12 cellular contexts compared by ENCODE assay signal in the genomic region with DNA sequence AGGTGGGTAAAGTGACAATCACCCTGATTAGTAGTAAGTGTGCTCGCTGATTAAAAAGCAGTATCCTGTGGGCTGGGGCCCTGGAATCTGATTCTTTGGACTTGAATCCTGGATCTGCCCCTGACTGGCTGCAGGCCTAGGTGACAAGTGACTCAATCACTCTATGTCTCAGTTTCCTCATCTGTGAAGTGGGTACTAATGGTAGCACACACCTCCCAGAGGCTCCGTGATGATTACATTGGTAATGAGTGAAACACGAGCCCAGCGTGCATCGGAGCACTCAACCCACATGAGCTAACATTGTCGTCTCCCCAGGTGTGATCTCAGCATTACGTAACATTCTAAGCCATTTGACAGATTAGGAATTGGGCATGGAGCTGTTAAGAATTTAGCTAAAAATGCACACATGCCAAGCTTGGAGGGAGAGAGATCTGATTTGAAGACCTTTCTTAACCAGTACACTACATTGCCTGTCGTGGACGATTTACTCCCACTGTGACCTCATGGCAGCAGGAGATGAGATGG. TPM values are rescaled to one million over a fixed set of nuclear protein-coding genes. Genes with fewer than 3 reads are reported as not detected.
DNase-seq lines count a peak whose midpoint lies in the region; ATAC-seq and TF ChIP-seq lines count a peak whose summit lies in the region.
"Had no signal": no experiment of that assay in that cellular context is flagged by ENCODE, and none has a peak within 500 bp of the region (broad histone marks: within the 10 kb centered on the region; RNA-seq: fewer than 3 reads in every experiment).

No MANE protein-coding gene starts in this region.

- no peak overlapping the region for H3K4me3 ChIP-seq in GM23338
- no peak overlapping the region for H3K4me3 ChIP-seq in fibroblast of lung (replicated peaks in 1 of 4; ENCODE audit: control extremely low read depth in 1 of 4, insufficient read depth in 1 of 4, low read depth in 3 of 4, low read length in 4 of 4)
- no peak overlapping the region for H3K4me3 ChIP-seq in gastrocnemius medialis

- no peaks in the 10 kb centered on the region for H3K36me3 Mint-ChIP-seq in GM23338 (ENCODE audit: low read depth)

- no peak for TF ChIP-seq POLR2A in gastrocnemius medialis (IDR thresholded peaks at IDR 0.05)

- H3K27ac Mint-ChIP-seq in GM23338: no peak overlapping the region
- H3K27ac Mint-ChIP-seq: activated T-helper 17 cell treated with anti-CD3 and anti-CD28 coated beads, Interleukin-2, amount 50 U/mL, for 72 hours had no signal

- H3K9me2 ChIP-seq in GM23338 (ENCODE audit: insufficient read depth): no peaks in the 10 kb centered on the region

- peaks cover 13% of the 10 kb centered on the region for H3K4me1 Mint-ChIP-seq in GM23338
- H3K4me1 Mint-ChIP-seq: activated T-helper 17 cell treated with anti-CD3 and anti-CD28 coated beads, Interleukin-2, amount 50 U/mL, for 72 hours had no signal

- DNase-seq in GM23338 (ENCODE audit: low spot score) (no peak), NCI-H2107 (lab: John Stamatoyannopoulos, UW) (peak; percentile 51), fibroblast of lung (ENCODE audit: low read depth in 2 of 2) (no peak), gastrocnemius medialis (peak in 1 of 2 donors; percentile 5), NCI-H748 (lab: John Stamatoyannopoulos, UW; ENCODE audit: unreplicated experiment) (no peak), LoVo (ENCODE audit: low spot score) (no peak)
- DNase-seq: activated CD4-positive, alpha-beta T cell treated with anti-CD3 and anti-CD28 coated beads, Interleukin-2, amount 50 U/mL, for 4 hours; NCI-H1694 treated with DMSO at 0.1 percent for 48 hours; SHP77 treated with DMSO at 0.1 percent for 48 hours; stimulated activated naive CD8-positive, alpha-beta T cell treated with anti-CD3 and anti-CD28 coated beads, Interleukin-15, amount 100 ng/mL, for 72 hours had no signal

- no peak overlapping the region for H3K4me3 Mint-ChIP-seq in GM23338
- H3K4me3 Mint-ChIP-seq: activated T-helper 17 cell treated with anti-CD3 and anti-CD28 coated beads, Interleukin-2, amount 50 U/mL, for 72 hours; stimulated activated naive CD8-positive, alpha-beta T cell treated with anti-CD3 and anti-CD28 coated beads, Interleukin-15, amount 100 ng/mL, for 72 hours had no signal

- peak overlapping the region; percentile 85; the same call in 1 of the 2 replicates for H2AFZ ChIP-seq in GM23338
- no peak overlapping the region for H2AFZ ChIP-seq in fibroblast of lung (ENCODE audit: low read length)

- H3K9ac ChIP-seq in fibroblast of lung (ENCODE audit: insufficient read depth, low read length): no peak overlapping the region

- intact Hi-C loops in gastrocnemius medialis (cut with DNase I; ENCODE audit: low total_unique reads): no loop called here

- H3K79me2 ChIP-seq in GM23338 (replicated peaks; ENCODE audit: insufficient read depth): no peaks in the 10 kb centered on the region
- H3K79me2 ChIP-seq in fibroblast of lung (ENCODE audit: control insufficient read depth, insufficient read depth, low read length): peaks cover 24% of the 10 kb centered on the region

- no peaks in the 10 kb centered on the region for H3F3A ChIP-seq in GM23338 (replicated peaks; ENCODE audit: low read depth)

- no peaks in the 10 kb centered on the region for H3K9me3 ChIP-seq in fibroblast of lung (ENCODE audit: control insufficient read depth, insufficient read depth, low read depth, low read length)
- no peaks in the 10 kb centered on the region for H3K9me3 ChIP-seq in gastrocnemius medialis

- H3K27ac ChIP-seq in GM23338 (ENCODE audit: low read depth): no peak overlapping the region
- H3K27ac ChIP-seq in fibroblast of lung (ENCODE audit: insufficient read depth, low read length): peak overlapping the region; percentile 73
- H3K27ac ChIP-seq in gastrocnemius medialis: peak overlapping the region in 3 of 4 donors; percentile 50 to 92 (median 90)

- no peak for ATAC-seq in GM23338
- no peak for ATAC-seq in gastrocnemius medialis
- no peak for ATAC-seq in GM18907 (IDR thresholded peaks at IDR 0.05; ENCODE audit: unreplicated experiment)
- ATAC-seq: activated T-helper 17 cell treated with anti-CD3 and anti-CD28 coated beads, Interleukin-2, amount 50 U/mL, for 72 hours had no signal

- H3K36me3 ChIP-seq in GM23338 (ENCODE audit: insufficient read depth) (no peaks in the 10 kb centered on the region), fibroblast of lung (ENCODE audit: control insufficient read depth, insufficient read depth, low read length) (no peaks in the 10 kb centered on the region), gastrocnemius medialis (no peaks in the 10 kb centered on the region)

- no peaks in the 10 kb centered on the region for H3K9me3 Mint-ChIP-seq in GM23338

- H3K4me1 ChIP-seq in GM23338 (ENCODE audit: insufficient read depth) (no peaks in the 10 kb centered on the region), fibroblast of lung (ENCODE audit: control insufficient read depth, extremely low read depth, insufficient read depth, low read length) (peaks cover 51% of the 10 kb centered on the region), gastrocnemius medialis (peaks cover 77 to 92% of the 10 kb centered on the region in 2 donors)

- H4K20me1 ChIP-seq in GM23338 (replicated peaks; ENCODE audit: insufficient read depth) (no peaks in the 10 kb centered on the region), fibroblast of lung (ENCODE audit: control insufficient read depth, extremely low read depth, insufficient read depth, low read length) (no peaks in the 10 kb centered on the region)

- TF ChIP-seq CTCF in GM23338 (conservative IDR thresholded peaks at IDR 0.05; ENCODE audit: low read depth in 2 of 2) (no peak), fibroblast of lung (conservative IDR thresholded peaks at IDR 0.05 in 1 of 2, IDR thresholded peaks at IDR 0.05 in 1 of 2; ENCODE audit: low read depth in 1 of 2, low read length in 2 of 2) (no peak), gastrocnemius medialis (IDR thresholded peaks at IDR 0.05 in 4 of 5, conservative IDR thresholded peaks at IDR 0.05 in 1 of 5) (no peak)

- in situ Hi-C loops in gastrocnemius medialis (cut with MboI; ENCODE audit: low sequenced_read_pairs in 4 of 4): no loop called here

- H3K27me3 ChIP-seq in GM23338 (ENCODE audit: insufficient read depth): no peaks in the 10 kb centered on the region
- no peaks in the 10 kb centered on the region for H3K27me3 ChIP-seq in fibroblast of lung (ENCODE audit: control insufficient read depth, insufficient read depth, low read length)
- H3K27me3 ChIP-seq in gastrocnemius medialis: no peaks in the 10 kb centered on the region

- peaks cover 16% of the 10 kb centered on the region for H3K27me3 Mint-ChIP-seq in GM23338 (ENCODE audit: insufficient read depth, low read depth, poor library complexity)

- H3K4me2 ChIP-seq in GM23338 (no peak overlapping the region), fibroblast of lung (ENCODE audit: extremely low read depth, insufficient read depth, low read length) (no peak overlapping the region)

TF ChIP-seq in GM23338, 12 proteins besides CTCF, POLR2A, EP300 and RAD21 (continues in another document):
- TF ChIP-seq POLR2AphosphoS5 (IDR thresholded peaks at IDR 0.05; ENCODE audit: low read depth): no peak
- TF ChIP-seq EZH2phosphoT487 (IDR thresholded peaks at IDR 0.05; ENCODE audit: unreplicated experiment): no peak
- no peak for TF ChIP-seq NANOG (IDR thresholded peaks at IDR 0.05; ENCODE audit: borderline replicate concordance)
- no peak for TF ChIP-seq EZH2 (IDR thresholded peaks at IDR 0.05; ENCODE audit: low read depth, unreplicated experiment)
- TF ChIP-seq ZNF114 (CRISPR knock-in tag; IDR thresholded peaks at IDR 0.05): no peak
- TF ChIP-seq, protein P1, sequence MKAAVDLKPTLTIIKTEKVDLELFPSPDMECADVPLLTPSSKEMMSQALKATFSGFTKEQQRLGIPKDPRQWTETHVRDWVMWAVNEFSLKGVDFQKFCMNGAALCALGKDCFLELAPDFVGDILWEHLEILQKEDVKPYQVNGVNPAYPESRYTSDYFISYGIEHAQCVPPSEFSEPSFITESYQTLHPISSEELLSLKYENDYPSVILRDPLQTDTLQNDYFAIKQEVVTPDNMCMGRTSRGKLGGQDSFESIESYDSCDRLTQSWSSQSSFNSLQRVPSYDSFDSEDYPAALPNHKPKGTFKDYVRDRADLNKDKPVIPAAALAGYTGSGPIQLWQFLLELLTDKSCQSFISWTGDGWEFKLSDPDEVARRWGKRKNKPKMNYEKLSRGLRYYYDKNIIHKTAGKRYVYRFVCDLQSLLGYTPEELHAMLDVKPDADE (IDR thresholded peaks at IDR 0.05): no peak
- TF ChIP-seq, protein P2, sequence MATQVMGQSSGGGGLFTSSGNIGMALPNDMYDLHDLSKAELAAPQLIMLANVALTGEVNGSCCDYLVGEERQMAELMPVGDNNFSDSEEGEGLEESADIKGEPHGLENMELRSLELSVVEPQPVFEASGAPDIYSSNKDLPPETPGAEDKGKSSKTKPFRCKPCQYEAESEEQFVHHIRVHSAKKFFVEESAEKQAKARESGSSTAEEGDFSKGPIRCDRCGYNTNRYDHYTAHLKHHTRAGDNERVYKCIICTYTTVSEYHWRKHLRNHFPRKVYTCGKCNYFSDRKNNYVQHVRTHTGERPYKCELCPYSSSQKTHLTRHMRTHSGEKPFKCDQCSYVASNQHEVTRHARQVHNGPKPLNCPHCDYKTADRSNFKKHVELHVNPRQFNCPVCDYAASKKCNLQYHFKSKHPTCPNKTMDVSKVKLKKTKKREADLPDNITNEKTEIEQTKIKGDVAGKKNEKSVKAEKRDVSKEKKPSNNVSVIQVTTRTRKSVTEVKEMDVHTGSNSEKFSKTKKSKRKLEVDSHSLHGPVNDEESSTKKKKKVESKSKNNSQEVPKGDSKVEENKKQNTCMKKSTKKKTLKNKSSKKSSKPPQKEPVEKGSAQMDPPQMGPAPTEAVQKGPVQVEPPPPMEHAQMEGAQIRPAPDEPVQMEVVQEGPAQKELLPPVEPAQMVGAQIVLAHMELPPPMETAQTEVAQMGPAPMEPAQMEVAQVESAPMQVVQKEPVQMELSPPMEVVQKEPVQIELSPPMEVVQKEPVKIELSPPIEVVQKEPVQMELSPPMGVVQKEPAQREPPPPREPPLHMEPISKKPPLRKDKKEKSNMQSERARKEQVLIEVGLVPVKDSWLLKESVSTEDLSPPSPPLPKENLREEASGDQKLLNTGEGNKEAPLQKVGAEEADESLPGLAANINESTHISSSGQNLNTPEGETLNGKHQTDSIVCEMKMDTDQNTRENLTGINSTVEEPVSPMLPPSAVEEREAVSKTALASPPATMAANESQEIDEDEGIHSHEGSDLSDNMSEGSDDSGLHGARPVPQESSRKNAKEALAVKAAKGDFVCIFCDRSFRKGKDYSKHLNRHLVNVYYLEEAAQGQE (IDR thresholded peaks at IDR 0.05; ENCODE audit: unreplicated experiment): no peak

RNA-seq across cellular contexts. Expression of a gene that starts 32.2 kb away (rescaled TPM):
- total RNA-seq in GM23338 (2014; rRNA removed; shearing (Covaris generic)): 0.62 and 0.83 TPM in 2 replicates
- 0.71 and 1.3 TPM in 2 replicates for polyA plus RNA-seq in GM23338 (2016; fragmentation: Nextera tagmentation; extraction: Ambion mirVana)
- total RNA-seq in fibroblast of lung: 15.2 and 60.1 TPM in 2 replicates
- polyA plus RNA-seq in fibroblast of lung: 69.8 and 122 TPM in 2 replicates
- polyA plus RNA-seq in fibroblast of lung (2012): 101 and 175 TPM in 2 replicates
- 75.2 and 302 TPM in 2 replicates for polyA minus RNA-seq in fibroblast of lung (ENCODE audit: low replicate concordance)
- total RNA-seq in gastrocnemius medialis: 10 to 100 TPM; 26.5 to 50.2 (median 43.8) TPM
